Comparison of ENCODE assay signal across 1 cellular context in the genomic region with DNA sequence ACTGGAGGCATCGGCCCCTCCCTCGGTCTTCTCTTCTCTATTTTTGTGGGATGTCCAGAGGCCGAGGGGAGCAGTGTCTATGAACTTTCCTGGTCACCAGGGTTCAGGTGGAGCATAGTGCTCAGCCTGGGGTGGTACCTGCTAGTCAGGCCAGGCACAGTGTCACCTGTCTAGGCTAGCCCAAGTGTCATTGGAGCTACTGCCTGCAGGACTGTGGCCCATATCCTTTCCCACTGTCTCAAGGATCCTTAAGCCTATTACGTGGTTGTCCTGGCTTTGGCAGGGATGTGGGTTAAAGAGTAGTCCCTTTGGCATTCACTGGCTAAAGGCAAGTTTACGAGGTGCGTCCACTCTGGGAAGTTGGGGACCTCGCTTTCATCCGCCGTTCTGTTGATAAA.
TF ChIP-seq lines count a peak whose summit lies in the region.

No MANE protein-coding gene starts in this region.

TF ChIP-seq in HepG2, 621 proteins besides CTCF, POLR2A, EP300 and RAD21 (continued from another document):
- TF ChIP-seq ARNT (IDR thresholded peaks at IDR 0.05) (no peak), ZNF296 (CRISPR knock-in tag; conservative IDR thresholded peaks at IDR 0.05) (no peak), ZNF343 (CRISPR knock-in tag; IDR thresholded peaks at IDR 0.05) (no peak), MED1 (CRISPR knock-in tag; IDR thresholded peaks at IDR 0.05) (no peak), PHF5A (CRISPR knock-in tag; IDR thresholded peaks at IDR 0.05; ENCODE audit: low read depth, unreplicated experiment) (no peak)
